ENCODE assay signal across 1 cellular context in genomic region chr6:127298475-127298874, GRCh38.
TF ChIP-seq lines count a peak whose summit lies in the region.

No MANE protein-coding gene starts in this region.

TF ChIP-seq in K562, 482 proteins besides CTCF, POLR2A, EP300 and RAD21:
- no peak for TF ChIP-seq MXD1 (CRISPR knock-in tag; IDR thresholded peaks at IDR 0.05; ENCODE audit: borderline replicate concordance, poor library complexity, severe bottlenecking)
- peak; percentile 33; the same call in 1 of the 2 replicates for TF ChIP-seq ATF3 (IDR thresholded peaks at IDR 0.05)
- TF ChIP-seq ATF3 (CRISPR knock-in tag; conservative IDR thresholded peaks at IDR 0.05): no peak
